In genomic region chr6:169568314-169569087, GRCh38 we compare ENCODE assay signal across 17 cellular contexts.
DNase-seq lines count a peak whose midpoint lies in the region; ATAC-seq and TF ChIP-seq lines count a peak whose summit lies in the region.
"Had no signal": no experiment of that assay in that cellular context is flagged by ENCODE, and none has a peak within 500 bp of the region (broad histone marks: within the 10 kb centered on the region; RNA-seq: fewer than 3 reads in every experiment).

No MANE protein-coding gene starts in this region.

- H3K4me3 Mint-ChIP-seq in natural killer cell, result peak overlapping the region; percentile 25
- H3K4me3 Mint-ChIP-seq in natural killer cell treated with Interleukin-12 subunit alpha and Interleukin-12 subunit beta and Interleukin-15 and Interleukin-18, amount 100 ng/mL, for 72 hours, result no peak overlapping the region
- H3K4me3 Mint-ChIP-seq in stimulated activated effector memory CD8-positive, alpha-beta T cell treated with anti-CD3 and anti-CD28 coated beads, Interleukin-12 subunit alpha, Interleukin-12 subunit beta, amount 100 ng/mL, for 72 hours, result no peak overlapping the region
- H3K4me3 Mint-ChIP-seq: CD8-positive, alpha-beta memory T cell; effector memory CD8-positive, alpha-beta T cell; memory B cell had no signal

- in situ Hi-C loops in GM13977 (cut with MboI; ENCODE audit: low pct_unique_long_range_greater_than_20kb, low sequenced_read_pairs, unreplicated experiment), result no loop called here

- no peak for TF ChIP-seq CTCF in natural killer cell (IDR thresholded peaks at IDR 0.05)
- TF ChIP-seq CTCF in esophagus squamous epithelium (IDR thresholded peaks at IDR 0.05), result no peak
- no peak for TF ChIP-seq CTCF in GM13977 (IDR thresholded peaks at IDR 0.05; ENCODE audit: extremely low read depth, insufficient read depth, missing control alignments)

- no peak overlapping the region for H3K27ac ChIP-seq in esophagus squamous epithelium
- H3K27ac ChIP-seq: right atrium auricular region had no signal

- H3K4me3 ChIP-seq in esophagus squamous epithelium, result no peak overlapping the region
- H3K4me3 ChIP-seq: right atrium auricular region had no signal

- 69 to 93% methylated on average over 8 of the region's 8 CpGs for WGBS in esophagus squamous epithelium, 2 donors

- TF ChIP-seq POLR2A in esophagus squamous epithelium (IDR thresholded peaks at IDR 0.05), result no peak

- H3K4me1 ChIP-seq in esophagus squamous epithelium, result peaks cover 0 to 13% (median 0%) of the 10 kb centered on the region in 3 donors
- H3K4me1 ChIP-seq: right atrium auricular region had no signal

- no peaks in the 10 kb centered on the region for H3K27me3 ChIP-seq in esophagus squamous epithelium
- H3K27me3 ChIP-seq: right atrium auricular region had no signal

- no peak overlapping the region for H3K27ac Mint-ChIP-seq in natural killer cell
- no peak overlapping the region for H3K27ac Mint-ChIP-seq in natural killer cell treated with Interleukin-12 subunit alpha and Interleukin-12 subunit beta and Interleukin-15 and Interleukin-18, amount 100 ng/mL, for 72 hours
- H3K27ac Mint-ChIP-seq in stimulated activated effector memory CD8-positive, alpha-beta T cell treated with anti-CD3 and anti-CD28 coated beads, Interleukin-12 subunit alpha, Interleukin-12 subunit beta, amount 100 ng/mL, for 72 hours, result no peak overlapping the region
- H3K27ac Mint-ChIP-seq: effector memory CD8-positive, alpha-beta T cell; memory B cell had no signal

- ATAC-seq in natural killer cell, result peak in 1 of 3 donors; percentile 48
- ATAC-seq in natural killer cell treated with Interleukin-12 subunit alpha and Interleukin-12 subunit beta and Interleukin-15 and Interleukin-18, amount 100 ng/mL, for 72 hours, result no peak
- peak; percentile 59 for ATAC-seq in HG02623 (IDR thresholded peaks at IDR 0.05; ENCODE audit: unreplicated experiment)
- ATAC-seq in stimulated activated effector memory CD8-positive, alpha-beta T cell treated with anti-CD3 and anti-CD28 coated beads, Interleukin-12 subunit alpha, Interleukin-12 subunit beta, amount 100 ng/mL, for 72 hours, result peak; percentile 47
- ATAC-seq: effector memory CD8-positive, alpha-beta T cell; HepG2 had no signal

- H3K36me3 ChIP-seq in esophagus squamous epithelium, result peaks cover 0 to 10% (median 0%) of the 10 kb centered on the region in 3 donors
- H3K36me3 ChIP-seq: right atrium auricular region had no signal

- H3K9me3 ChIP-seq in esophagus squamous epithelium, result no peaks in the 10 kb centered on the region
- H3K9me3 ChIP-seq: right atrium auricular region had no signal

- no peaks in the 10 kb centered on the region for H3K36me3 Mint-ChIP-seq in natural killer cell
- H3K36me3 Mint-ChIP-seq in natural killer cell treated with Interleukin-12 subunit alpha and Interleukin-12 subunit beta and Interleukin-15 and Interleukin-18, amount 100 ng/mL, for 72 hours, result no peaks in the 10 kb centered on the region
- H3K36me3 Mint-ChIP-seq in stimulated activated effector memory CD8-positive, alpha-beta T cell treated with anti-CD3 and anti-CD28 coated beads, Interleukin-12 subunit alpha, Interleukin-12 subunit beta, amount 100 ng/mL, for 72 hours, result no peaks in the 10 kb centered on the region

- DNase-seq in natural killer cell (no peak), MV-4-11 (lab: John Stamatoyannopoulos, UW) (peak; percentile 12), esophagus squamous epithelium (lab: John Stamatoyannopoulos, UW) (no peak), GM13977 (ENCODE audit: low spot score) (no peak)
- DNase-seq in natural killer cell treated with Interleukin-12 subunit alpha and Interleukin-12 subunit beta and Interleukin-15 and Interleukin-18, amount 100 ng/mL, for 72 hours (ENCODE audit: low spot score), result no peak
- DNase-seq in stimulated activated effector memory CD8-positive, alpha-beta T cell treated with anti-CD3 and anti-CD28 coated beads, Interleukin-12 subunit alpha, Interleukin-12 subunit beta, amount 100 ng/mL, for 72 hours (ENCODE audit: low spot score in 2 of 2), result no peak
- DNase-seq in stimulated activated CD4-positive, alpha-beta T cell treated with anti-CD3 and anti-CD28 coated beads, Interleukin-4, amount 100 ng/mL, for 4 hours, result no peak
- DNase-seq: activated CD4-positive, alpha-beta T cell treated with anti-CD3 and anti-CD28 coated beads, Interleukin-2, amount 50 U/mL, for 48 hours; DMS79 treated with DMSO at 0.1 percent for 48 hours; effector memory CD8-positive, alpha-beta T cell; kidney; NCI-H526 treated with DMSO at 0.1 percent for 48 hours had no signal

- peaks cover 0 to 13% of the 10 kb centered on the region in 2 donors for H3K4me1 Mint-ChIP-seq in natural killer cell
- peaks cover 0 to 11% of the 10 kb centered on the region in 2 donors for H3K4me1 Mint-ChIP-seq in natural killer cell treated with Interleukin-12 subunit alpha and Interleukin-12 subunit beta and Interleukin-15 and Interleukin-18, amount 100 ng/mL, for 72 hours (ENCODE audit: low read depth in 2 of 2)
- peaks cover 6% of the 10 kb centered on the region for H3K4me1 Mint-ChIP-seq in stimulated activated effector memory CD8-positive, alpha-beta T cell treated with anti-CD3 and anti-CD28 coated beads, Interleukin-12 subunit alpha, Interleukin-12 subunit beta, amount 100 ng/mL, for 72 hours
- H3K4me1 Mint-ChIP-seq: memory B cell had no signal

- intact Hi-C loops in natural killer cell (cut with micrococcal nuclease) (no loop called here), esophagus squamous epithelium (cut with DNase I) (no loop called here)

- H3K9me3 Mint-ChIP-seq in natural killer cell, result no peaks in the 10 kb centered on the region
- no peaks in the 10 kb centered on the region for H3K9me3 Mint-ChIP-seq in natural killer cell treated with Interleukin-12 subunit alpha and Interleukin-12 subunit beta and Interleukin-15 and Interleukin-18, amount 100 ng/mL, for 72 hours
- no peaks in the 10 kb centered on the region for H3K9me3 Mint-ChIP-seq in stimulated activated effector memory CD8-positive, alpha-beta T cell treated with anti-CD3 and anti-CD28 coated beads, Interleukin-12 subunit alpha, Interleukin-12 subunit beta, amount 100 ng/mL, for 72 hours
- H3K9me3 Mint-ChIP-seq: CD8-positive, alpha-beta memory T cell; effector memory CD8-positive, alpha-beta T cell; memory B cell had no signal

- H3K27me3 Mint-ChIP-seq in natural killer cell (ENCODE audit: low read depth in 2 of 2), result no peaks in the 10 kb centered on the region
- no peaks in the 10 kb centered on the region for H3K27me3 Mint-ChIP-seq in natural killer cell treated with Interleukin-12 subunit alpha and Interleukin-12 subunit beta and Interleukin-15 and Interleukin-18, amount 100 ng/mL, for 72 hours
- H3K27me3 Mint-ChIP-seq: CD8-positive, alpha-beta memory T cell; effector memory CD8-positive, alpha-beta T cell; memory B cell had no signal

Comparison
In these comparisons a context has a peak if more than half of its experiments do, and no peak if none do; other contexts are left out.
1. ATAC-seq: peak in HG02623 (single experiment) and stimulated activated effector memory CD8-positive, alpha-beta T cell treated with anti-CD3 and anti-CD28 coated beads, Interleukin-12 subunit alpha, Interleukin-12 subunit beta, amount 100 ng/mL, for 72 hours (single experiment); none in natural killer cell treated with Interleukin-12 subunit alpha and Interleukin-12 subunit beta and Interleukin-15 and Interleukin-18, amount 100 ng/mL, for 72 hours (0 of 2).